In genomic region chr19:49421039-49421877, GRCh38 we compare ENCODE assay signal across 9 cellular contexts. TPM values are rescaled to one million over a fixed set of nuclear protein-coding genes. Genes with fewer than 3 reads are reported as not detected.
DNase-seq lines count a peak whose midpoint lies in the region; ATAC-seq and TF ChIP-seq lines count a peak whose summit lies in the region.
"Had no signal": no experiment of that assay in that cellular context is flagged by ENCODE, and none has a peak within 500 bp of the region (broad histone marks: within the 10 kb centered on the region; RNA-seq: fewer than 3 reads in every experiment).

No MANE protein-coding gene starts in this region.

- H3K36me3 Mint-ChIP-seq in endodermal cell (ENCODE audit: low read depth): no peaks in the 10 kb centered on the region

- H3K9me3 Mint-ChIP-seq in endodermal cell: no peaks in the 10 kb centered on the region

- TF ChIP-seq CTCF in endodermal cell (conservative IDR thresholded peaks at IDR 0.05): no peak

- H3K4me1 Mint-ChIP-seq in endodermal cell: peaks cover 14% of the 10 kb centered on the region

- no peaks in the 10 kb centered on the region for H3K36me3 ChIP-seq in endodermal cell (ENCODE audit: control insufficient read depth, insufficient read depth, low read length)

- peak overlapping the region; percentile 29 for H3K4me3 Mint-ChIP-seq in endodermal cell

- H3K9ac ChIP-seq in endodermal cell (ENCODE audit: extremely low read depth, low read length, poor library complexity, severe bottlenecking): no peak overlapping the region

- peak overlapping the region; percentile 68 for H3K4me3 ChIP-seq in endodermal cell (ENCODE audit: low read length)

- 15 to 20% methylated on average over 37 to 48 of the region's 48 CpGs for WGBS in endodermal cell (ENCODE audit: insufficient coverage in 1 of 2, insufficient read length in 1 of 2), 2 experiments

- no peak for ATAC-seq in HG03378 (IDR thresholded peaks at IDR 0.05; ENCODE audit: unreplicated experiment)

- no peak overlapping the region for H3K27ac ChIP-seq in endodermal cell (ENCODE audit: low read depth, low read length)

- H3K4me1 ChIP-seq in endodermal cell (ENCODE audit: control insufficient read depth, insufficient read depth, low read length): no peaks in the 10 kb centered on the region

- no peaks in the 10 kb centered on the region for H3K9me3 ChIP-seq in endodermal cell (ENCODE audit: control insufficient read depth, low read length)

- in situ Hi-C loops in Caki2 (cut with HindIII; ENCODE audit: low pct_unique_long_range_greater_than_20kb, low sequenced_read_pairs): no loop called here

- DNase-seq in Caki2 (ENCODE audit: low read depth) (peak; percentile 61), LoVo (ENCODE audit: low spot score) (peak; percentile 36), SW480 (ENCODE audit: low spot score) (peak; percentile 69), endodermal cell (peak; percentile 99), myocyte (ENCODE audit: low read depth) (peak; percentile 61), putamen (ENCODE audit: low spot score) (no peak), T1000 (lab: John Stamatoyannopoulos, UW) (no peak)

- H3K27ac Mint-ChIP-seq in endodermal cell: no peak overlapping the region

- H3K27me3 Mint-ChIP-seq in endodermal cell (ENCODE audit: insufficient read depth): peaks cover 85% of the 10 kb centered on the region

- H3K27me3 ChIP-seq in endodermal cell (ENCODE audit: control insufficient read depth, insufficient read depth, low read length, poor library complexity, severe bottlenecking): peaks cover 84% of the 10 kb centered on the region

RNA-seq across cellular contexts. Expression of gene PTH2, which starts 2.0 kb away (rescaled TPM):
- total RNA-seq in Caki2 (2014; rRNA removed; shearing (Covaris generic); ENCODE audit: low replicate concordance): not detected in 2 replicates
- total RNA-seq in endodermal cell: not detected
- 0.64 TPM for polyA plus RNA-seq in endodermal cell (2013, experiment 1 of 2)
- polyA plus RNA-seq in endodermal cell (2013, experiment 2 of 2): 0.79 TPM
- not detected in 2 replicates for total RNA-seq in myocyte
- not detected for polyA plus RNA-seq in myocyte (2012)
- total RNA-seq: dermis microvascular lymphatic vessel endothelial cell had no signal

RNA-seq across cellular contexts. Expression of gene GFY, which starts 3.9 kb away (rescaled TPM):
- total RNA-seq in Caki2 (2014; rRNA removed; shearing (Covaris generic); ENCODE audit: low replicate concordance): not detected in 2 replicates
- total RNA-seq in endodermal cell: under 1 TPM in 1 of 2 donors, not detected in 1; 0.18 TPM
- 0.53 TPM for polyA plus RNA-seq in endodermal cell (2013, experiment 1 of 2)
- polyA plus RNA-seq in endodermal cell (2013, experiment 2 of 2): 0.41 TPM
- not detected in 2 replicates for total RNA-seq in myocyte
- polyA plus RNA-seq in myocyte (2012): not detected
- total RNA-seq: dermis microvascular lymphatic vessel endothelial cell had no signal

RNA-seq across cellular contexts. Expression of gene SLC17A7, which starts 20.1 kb away (rescaled TPM):
- not detected in 2 replicates for total RNA-seq in Caki2 (2014; rRNA removed; shearing (Covaris generic); ENCODE audit: low replicate concordance)
- total RNA-seq in endodermal cell: under 1 TPM; 0.22 to 0.33 TPM
- 1.00 TPM for polyA plus RNA-seq in endodermal cell (2013, experiment 1 of 2)
- polyA plus RNA-seq in endodermal cell (2013, experiment 2 of 2): 1.1 TPM
- total RNA-seq in myocyte: 0.05 and 0.31 TPM in 2 replicates
- 0.20 TPM for polyA plus RNA-seq in myocyte (2012)

RNA-seq across cellular contexts. Expression of gene PIH1D1, which starts 30.4 kb away (rescaled TPM):
- total RNA-seq in Caki2 (2014; rRNA removed; shearing (Covaris generic); ENCODE audit: low replicate concordance): 142 and 146 TPM in 2 replicates
- total RNA-seq in endodermal cell (100 to 1,000 TPM; 128 to 133 TPM), myocyte (53.7 and 59.3 TPM in 2 replicates)
- polyA plus RNA-seq in endodermal cell (2013, experiment 1 of 2): 100 TPM
- polyA plus RNA-seq in endodermal cell (2013, experiment 2 of 2): 90.8 TPM
- 75.2 TPM for polyA plus RNA-seq in myocyte (2012)

RNA-seq across cellular contexts. Expression of gene ALDH16A1, which starts 31.8 kb away (rescaled TPM):
- 83.2 and 88.7 TPM in 2 replicates for total RNA-seq in Caki2 (2014; rRNA removed; shearing (Covaris generic); ENCODE audit: low replicate concordance)
- total RNA-seq in endodermal cell: 10 to 100 TPM; 52.8 to 57.1 TPM
- polyA plus RNA-seq in endodermal cell (2013, experiment 1 of 2): 27.4 TPM
- 32.6 TPM for polyA plus RNA-seq in endodermal cell (2013, experiment 2 of 2)
- 14.4 and 17.3 TPM in 2 replicates for total RNA-seq in myocyte
- 9.8 TPM for polyA plus RNA-seq in myocyte (2012)

Comparison
In these comparisons a context has a peak if more than half of its experiments do, and no peak if none do; other contexts are left out.
1. DNase-seq: peak in Caki2 (single experiment), LoVo (single experiment), SW480 (single experiment), endodermal cell (single experiment) and myocyte (single experiment); none in putamen (single experiment) and T1000 (single experiment).